Comparison of ENCODE assay signal across 8 cellular contexts in genomic region chr17:28950017-28950751, GRCh38.
DNase-seq lines count a peak whose midpoint lies in the region; ATAC-seq lines count a peak whose summit lies in the region.

No MANE protein-coding gene starts in this region.

- H3K4me3 Mint-ChIP-seq in memory B cell, result peak overlapping the region; percentile 96

- H3K9me3 Mint-ChIP-seq in memory B cell, result no peaks in the 10 kb centered on the region

- peaks cover 2% of the 10 kb centered on the region for H3K36me3 Mint-ChIP-seq in memory B cell

- peaks cover 21% of the 10 kb centered on the region for H3K4me1 Mint-ChIP-seq in memory B cell

- no peak for ATAC-seq in memory B cell (ENCODE audit: low read depth)
- no peak for ATAC-seq in HG03097 (IDR thresholded peaks at IDR 0.05; ENCODE audit: low FRiP score, unreplicated experiment)
- ATAC-seq in GM19328 (IDR thresholded peaks at IDR 0.05; ENCODE audit: unreplicated experiment), result no peak

- DNase-seq in ELR (ENCODE audit: low read depth) (peak; percentile 68), NCI-H2107 treated with DMSO at 0.1 percent for 48 hours (lab: John Stamatoyannopoulos, UW; ENCODE audit: unreplicated experiment) (peak; percentile 30), memory B cell (ENCODE audit: low spot score in 2 of 2) (peak; percentile 28 to 55)
- DNase-seq in activated CD4-positive, alpha-beta T cell treated with anti-CD3 and anti-CD28 coated beads, Interleukin-2, amount 50 U/mL, for 4 hours, result peak; percentile 24 to 32
- peak; percentile 54 for DNase-seq in effector CD4-positive, alpha-beta T cell
- DNase-seq in stimulated activated CD8-positive, alpha-beta memory T cell treated with anti-CD3 and anti-CD28 coated beads, Interleukin-15, amount 100 ng/mL, for 1 hour (ENCODE audit: low read depth), result peak; percentile 21

- no peaks in the 10 kb centered on the region for H3K27me3 Mint-ChIP-seq in memory B cell

- H3K27ac Mint-ChIP-seq in memory B cell, result peak overlapping the region; percentile 89
